Comparison of ENCODE assay signal across 22 cellular contexts in the genomic region with DNA sequence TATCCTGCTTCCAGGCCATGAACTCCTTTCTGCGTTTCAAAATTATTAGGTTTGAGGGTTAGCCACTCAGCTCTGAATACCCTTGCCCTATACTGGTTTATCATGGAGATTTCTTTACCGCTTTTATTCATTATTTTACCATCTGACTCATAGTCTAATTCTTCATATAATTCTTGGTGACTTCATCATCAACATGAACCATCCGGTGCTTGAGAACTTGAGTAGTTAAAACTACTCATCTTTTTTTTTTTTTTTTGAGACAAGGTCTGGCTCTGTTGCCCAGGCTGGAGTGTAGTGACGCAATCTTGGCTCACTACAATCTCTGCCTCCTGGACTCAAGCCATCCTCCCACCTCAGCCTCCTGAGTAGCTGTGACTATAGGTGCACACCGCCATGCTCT.
DNase-seq lines count a peak whose midpoint lies in the region; ATAC-seq, FAIRE-seq and TF ChIP-seq lines count a peak whose summit lies in the region.
"Had no signal": no experiment of that assay in that cellular context is flagged by ENCODE, and none has a peak within 500 bp of the region (broad histone marks: within the 10 kb centered on the region; RNA-seq: fewer than 3 reads in every experiment).

No MANE protein-coding gene starts in this region.

- intact Hi-C loops in upper lobe of right lung (cut with DNase I), result no loop called here

- no peaks in the 10 kb centered on the region for H3K36me3 ChIP-seq in adipocyte (ENCODE audit: control insufficient read depth, insufficient read depth, low read length, severe bottlenecking)
- no peaks in the 10 kb centered on the region for H3K36me3 ChIP-seq in suprapubic skin
- no peaks in the 10 kb centered on the region for H3K36me3 ChIP-seq in upper lobe of right lung
- H3K36me3 ChIP-seq: BLaER1 treated with 17β-estradiol and CSF1 and Interleukin-3, amounts not matched to agents 10 nM and 100 nM; brain microvascular endothelial cell had no signal

- no peak for TF ChIP-seq POLR2A in suprapubic skin (IDR thresholded peaks at IDR 0.05)

- no peak for TF ChIP-seq EP300 in suprapubic skin (IDR thresholded peaks at IDR 0.05)

- H3K27ac ChIP-seq in suprapubic skin, result no peak overlapping the region
- H3K27ac ChIP-seq in upper lobe of right lung, result no peak overlapping the region
- H3K27ac ChIP-seq: 22Rv1; BLaER1 treated with 17β-estradiol and CSF1 and Interleukin-3, amounts not matched to agents 10 nM and 100 nM; brain microvascular endothelial cell had no signal

- WGBS in suprapubic skin, result 69% methylated on average over 5 of the region's 5 CpGs

- peaks cover 4% of the 10 kb centered on the region for H3K27me3 ChIP-seq in adipocyte (replicated peaks; ENCODE audit: control insufficient read depth, insufficient read depth, low read length)
- H3K27me3 ChIP-seq in suprapubic skin, result no peaks in the 10 kb centered on the region
- H3K27me3 ChIP-seq in upper lobe of right lung, result no peaks in the 10 kb centered on the region
- H3K27me3 ChIP-seq: BLaER1 treated with 17β-estradiol and CSF1 and Interleukin-3, amounts not matched to agents 10 nM and 100 nM; brain microvascular endothelial cell had no signal

- no peak for TF ChIP-seq CTCF in fibroblast of pulmonary artery (IDR thresholded peaks at IDR 0.05; ENCODE audit: low read length, missing control alignments)
- TF ChIP-seq CTCF in suprapubic skin (IDR thresholded peaks at IDR 0.05), result no peak
- TF ChIP-seq CTCF in upper lobe of right lung (IDR thresholded peaks at IDR 0.05), result no peak

- H3K4me3 ChIP-seq in adipocyte (ENCODE audit: low read length) (no peak overlapping the region), fibroblast of pulmonary artery (replicated peaks; ENCODE audit: low read depth, low read length) (no peak overlapping the region), suprapubic skin (no peak overlapping the region), upper lobe of right lung (no peak overlapping the region)
- H3K4me3 ChIP-seq: BLaER1 treated with 17β-estradiol and CSF1 and Interleukin-3, amounts not matched to agents 10 nM and 100 nM had no signal

- H3K9me3 ChIP-seq in adipocyte (ENCODE audit: control insufficient read depth, low read length) (no peaks in the 10 kb centered on the region), suprapubic skin (no peaks in the 10 kb centered on the region), upper lobe of right lung (no peaks in the 10 kb centered on the region)
- H3K9me3 ChIP-seq: BLaER1 treated with 17β-estradiol and CSF1 and Interleukin-3, amounts not matched to agents 10 nM and 100 nM had no signal

- peaks cover 4% of the 10 kb centered on the region for H3K4me1 ChIP-seq in adipocyte (ENCODE audit: control insufficient read depth, insufficient read depth, low read length)
- no peaks in the 10 kb centered on the region for H3K4me1 ChIP-seq in suprapubic skin
- no peaks in the 10 kb centered on the region for H3K4me1 ChIP-seq in upper lobe of right lung

- FAIRE-seq in urothelium cell line (lab: Jason Lieb, UNC), result no peak
- FAIRE-seq: small intestine had no signal

- no peak overlapping the region for H3K9ac ChIP-seq in adipocyte (ENCODE audit: low read length)
- H3K9ac ChIP-seq: BLaER1 treated with 17β-estradiol and CSF1 and Interleukin-3, amounts not matched to agents 10 nM and 100 nM had no signal

- DNase-seq in DMS53 (lab: John Stamatoyannopoulos, UW) (peak; percentile 27), DMS53 treated with DMSO at 0.1 percent for 48 hours (lab: John Stamatoyannopoulos, UW; ENCODE audit: unreplicated experiment) (no peak), adipocyte (ENCODE audit: low read depth) (peak; percentile 44), fibroblast of pulmonary artery (ENCODE audit: low read depth) (peak; percentile 60), urothelium cell line (ENCODE audit: low spot score) (peak; percentile 67), suprapubic skin (ENCODE audit: low spot score in 2 of 2) (no peak), upper lobe of right lung (no peak)
- DNase-seq: activated CD4-positive, alpha-beta T cell treated with anti-CD3 and anti-CD28 coated beads, Interleukin-2, amount 50 U/mL, for 48 hours; activated naive CD4-positive, alpha-beta T cell treated with anti-CD3 and anti-CD28 coated beads, Interleukin-2, amount 50 U/mL, for 16 hours; brain microvascular endothelial cell; dermis blood vessel endothelial cell; MM.1S; naive B cell; NCI-H187 treated with DMSO at 0.1 percent for 48 hours; posterior cingulate gyrus; SHP77; small intestine; stimulated activated CD4-positive, alpha-beta T cell treated with anti-CD3 and anti-CD28 coated beads, Interleukin-4, amount 100 ng/mL, for 24 hours; T-helper 2 cell had no signal

- ATAC-seq in GM19452 (IDR thresholded peaks at IDR 0.05; ENCODE audit: unreplicated experiment) (no peak), upper lobe of right lung (no peak)

Comparison
In these comparisons a context has a peak if more than half of its experiments do, and no peak if none do; other contexts are left out.
1. DNase-seq: peak in DMS53 (single experiment), adipocyte (single experiment), fibroblast of pulmonary artery (single experiment) and urothelium cell line (single experiment); none in DMS53 treated with DMSO at 0.1 percent for 48 hours (single experiment), suprapubic skin (0 of 2) and upper lobe of right lung (single experiment).